17 cellular contexts compared by ENCODE assay signal in the genomic region with DNA sequence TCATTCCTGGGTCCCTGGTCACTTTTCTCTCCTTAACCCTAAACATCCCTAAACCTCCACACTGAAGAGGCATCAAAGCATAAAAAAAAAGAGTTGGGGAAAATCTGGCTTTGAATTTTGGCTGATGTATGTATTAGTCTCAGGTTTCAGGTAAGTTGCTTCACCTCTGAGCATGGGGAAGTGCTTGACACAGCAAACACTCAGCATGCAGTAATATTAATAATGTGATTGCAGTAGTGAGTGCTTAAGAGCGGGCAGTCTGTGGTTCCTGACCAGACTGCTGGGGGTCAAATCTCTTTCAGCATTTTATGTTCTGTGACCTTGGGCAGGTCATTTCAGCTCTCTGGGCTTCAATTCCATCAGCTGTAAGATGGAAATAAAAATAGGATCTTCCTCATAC.
"Had no signal": no experiment of that assay in that cellular context is flagged by ENCODE, and none has a peak within 500 bp of the region (broad histone marks: within the 10 kb centered on the region; RNA-seq: fewer than 3 reads in every experiment).

No MANE protein-coding gene starts in this region.

- H3K27ac ChIP-seq: colonic mucosa, heart left ventricle, psoas muscle, right lobe of liver, spleen, transverse colon had no signal

- H3K4me1 ChIP-seq: colonic mucosa, heart left ventricle, psoas muscle, right lobe of liver, spleen, transverse colon had no signal

- H3K27me3 Mint-ChIP-seq: activated B cell treated with CpG ODN at 0.5 μM for 24 hours; activated CD4-positive, alpha-beta T cell treated with anti-CD3 and anti-CD28 coated beads, Interleukin-2, amount 10 ng/mL, durations not matched to agents 7 days and 5 days; activated T-helper 17 cell treated with anti-CD3 and anti-CD28 coated beads, Interleukin-2, amount 50 U/mL, for 72 hours; natural killer cell treated with Interleukin-12 subunit alpha and Interleukin-12 subunit beta and Interleukin-15 and Interleukin-18, amount 100 ng/mL, for 72 hours had no signal

- H3K36me3 ChIP-seq: colonic mucosa, heart left ventricle, right lobe of liver, spleen, transverse colon had no signal

- H3K9me3 ChIP-seq: colonic mucosa, heart left ventricle, psoas muscle, right lobe of liver, spleen, transverse colon had no signal

- H3K4me1 Mint-ChIP-seq: activated B cell treated with CpG ODN at 0.5 μM for 24 hours; activated CD4-positive, alpha-beta T cell treated with anti-CD3 and anti-CD28 coated beads, Interleukin-2, amount 10 ng/mL, durations not matched to agents 7 days and 5 days; activated T-helper 17 cell treated with anti-CD3 and anti-CD28 coated beads, Interleukin-2, amount 50 U/mL, for 72 hours had no signal

- H3K4me3 ChIP-seq: colonic mucosa, heart left ventricle, psoas muscle, right lobe of liver, spleen, transverse colon had no signal

- H3K9me3 Mint-ChIP-seq: activated B cell treated with CpG ODN at 0.5 μM for 24 hours; activated naive CD4-positive, alpha-beta T cell treated with anti-CD3 and anti-CD28 coated beads for 36 hours had no signal

- H3K36me3 Mint-ChIP-seq: natural killer cell treated with Interleukin-12 subunit alpha and Interleukin-12 subunit beta and Interleukin-15 and Interleukin-18, amount 100 ng/mL, for 72 hours had no signal

- H3K4me3 Mint-ChIP-seq: activated B cell treated with CpG ODN at 0.5 μM for 24 hours; activated CD4-positive, alpha-beta T cell treated with anti-CD3 and anti-CD28 coated beads, Interleukin-2, amount 10 ng/mL, durations not matched to agents 7 days and 5 days; activated naive CD4-positive, alpha-beta T cell treated with anti-CD3 and anti-CD28 coated beads for 36 hours; activated T-helper 17 cell treated with anti-CD3 and anti-CD28 coated beads, Interleukin-2, amount 50 U/mL, for 72 hours; natural killer cell treated with Interleukin-12 subunit alpha and Interleukin-12 subunit beta and Interleukin-15 and Interleukin-18, amount 100 ng/mL, for 72 hours had no signal

- H3K27me3 ChIP-seq: colonic mucosa, right lobe of liver, spleen, transverse colon had no signal

- H3K27ac Mint-ChIP-seq: activated B cell treated with CpG ODN at 0.5 μM for 24 hours; activated CD4-positive, alpha-beta T cell treated with anti-CD3 and anti-CD28 coated beads, Interleukin-2, amount 10 ng/mL, durations not matched to agents 7 days and 5 days; activated naive CD4-positive, alpha-beta T cell treated with anti-CD3 and anti-CD28 coated beads for 36 hours; activated T-helper 17 cell treated with anti-CD3 and anti-CD28 coated beads, Interleukin-2, amount 50 U/mL, for 72 hours; natural killer cell treated with Interleukin-12 subunit alpha and Interleukin-12 subunit beta and Interleukin-15 and Interleukin-18, amount 100 ng/mL, for 72 hours had no signal

- DNase-seq: activated B cell treated with CpG ODN at 0.5 μM for 24 hours; activated CD4-positive, alpha-beta T cell treated with anti-CD3 and anti-CD28 coated beads, Interleukin-2, amount 10 ng/mL, durations not matched to agents 7 days and 5 days; activated CD8-positive, alpha-beta memory T cell treated with anti-CD3 and anti-CD28 coated beads for 24 hours; activated naive CD4-positive, alpha-beta T cell treated with anti-CD3 and anti-CD28 coated beads for 36 hours; activated T-cell treated with anti-CD3 and anti-CD28 coated beads for 4 hours; colonic mucosa; heart left ventricle; mesenchymal stem cell; psoas muscle; right lobe of liver; spleen; stimulated activated CD4-positive, alpha-beta T cell treated with anti-CD3 and anti-CD28 coated beads, Interleukin-2, amount 100 ng/mL, for 24 hours; stimulated activated naive CD4-positive, alpha-beta T cell; substantia nigra; transverse colon had no signal
